Comparison of ENCODE assay signal across 9 cellular contexts in genomic region chr5:10366310-10367297, GRCh38. TPM values are rescaled to one million over a fixed set of nuclear protein-coding genes. Genes with fewer than 3 reads are reported as not detected.
DNase-seq lines count a peak whose midpoint lies in the region; ATAC-seq and TF ChIP-seq lines count a peak whose summit lies in the region.
"Had no signal": no experiment of that assay in that cellular context is flagged by ENCODE, and none has a peak within 500 bp of the region (broad histone marks: within the 10 kb centered on the region; RNA-seq: fewer than 3 reads in every experiment).

No MANE protein-coding gene starts in this region.

- no peak overlapping the region for H3K14ac ChIP-seq in mesenchymal stem cell (ENCODE audit: low read length in 2 of 2)

- H4K8ac ChIP-seq in mesenchymal stem cell (ENCODE audit: low read length): no peak overlapping the region

- TF ChIP-seq CTCF in AG09309 (IDR thresholded peaks at IDR 0.05; ENCODE audit: control insufficient read depth, insufficient read depth, low read depth, low read length, missing control alignments) (no peak), cardiac fibroblast (IDR thresholded peaks at IDR 0.05; ENCODE audit: low read depth, low read length) (no peak)

- no peak overlapping the region for H2AFZ ChIP-seq in mesenchymal stem cell (ENCODE audit: low read depth, low read length)

- H3K9ac ChIP-seq in mesenchymal stem cell (ENCODE audit: low read length): peak overlapping the region; percentile 60

- peak overlapping the region; percentile 51 for H3K4me2 ChIP-seq in mesenchymal stem cell (ENCODE audit: low read length, poor library complexity, severe bottlenecking)

- peak overlapping the region; percentile 64 for H3K27ac ChIP-seq in mesenchymal stem cell (ENCODE audit: low read length, poor library complexity, severe bottlenecking)

- H2AK5ac ChIP-seq in mesenchymal stem cell (ENCODE audit: low read length, severe bottlenecking): peak overlapping the region; percentile 85

- H3K9me3 ChIP-seq in mesenchymal stem cell (ENCODE audit: control insufficient read depth, low read length): no peaks in the 10 kb centered on the region

- H2BK120ac ChIP-seq in mesenchymal stem cell (ENCODE audit: low read depth, low read length): no peak overlapping the region

- H3K23ac ChIP-seq in mesenchymal stem cell (ENCODE audit: low read length in 2 of 2): no peak overlapping the region

- no peak overlapping the region for H3K18ac ChIP-seq in mesenchymal stem cell (ENCODE audit: low read depth in 1 of 2, low read length in 2 of 2)

- no peak for ATAC-seq in GM19035 (IDR thresholded peaks at IDR 0.05; ENCODE audit: unreplicated experiment)

- DNase-seq in AG09309 (ENCODE audit: low read depth) (peak; percentile 28), M059J (ENCODE audit: low read depth) (peak; percentile 87), cardiac fibroblast (ENCODE audit: low read depth in 2 of 2) (peak; percentile 63 to 75), mesenchymal stem cell (peak; percentile 27), NCI-H1092 treated with DMSO at 0.1 percent for 48 hours (lab: John Stamatoyannopoulos, UW) (no peak), COR-L47 (lab: John Stamatoyannopoulos, UW) (no peak), NCI-H774 (lab: John Stamatoyannopoulos, UW) (no peak)
- DNase-seq: activated CD4-positive, alpha-beta memory T cell treated with anti-CD3 and anti-CD28 coated beads, Interleukin-2, amount 10 ng/mL, durations not matched to agents 7 days and 5 days had no signal

- H2BK12ac ChIP-seq in mesenchymal stem cell (ENCODE audit: low read length in 2 of 2): no peak overlapping the region

- WGBS in mesenchymal stem cell: 89% methylated on average over 10 of the region's 11 CpGs

- H3K4me3 ChIP-seq in AG09309 (ENCODE audit: control insufficient read depth, low read depth, low read length): no peak overlapping the region
- no peak overlapping the region for H3K4me3 ChIP-seq in cardiac fibroblast (replicated peaks in 1 of 2; ENCODE audit: low read depth in 2 of 2, low read length in 2 of 2)
- H3K4me3 ChIP-seq in mesenchymal stem cell (ENCODE audit: insufficient read depth in 1 of 2, low read depth in 1 of 2, low read length in 2 of 2): peak overlapping the region in 1 of 2 experiments; percentile 46

- no peak overlapping the region for H2BK5ac ChIP-seq in mesenchymal stem cell (ENCODE audit: low read depth, low read length, poor library complexity, severe bottlenecking)

- H3K27me3 ChIP-seq in mesenchymal stem cell (ENCODE audit: control insufficient read depth in 1 of 2, insufficient read depth in 1 of 2, low read length in 2 of 2): no peaks in the 10 kb centered on the region

- H3K36me3 ChIP-seq in mesenchymal stem cell (ENCODE audit: control insufficient read depth in 1 of 2, insufficient read depth in 2 of 2, low read depth in 1 of 2, low read length in 2 of 2): no peaks in the 10 kb centered on the region

- H3K79me1 ChIP-seq in mesenchymal stem cell (replicated peaks; ENCODE audit: low read length, poor library complexity, severe bottlenecking): no peaks in the 10 kb centered on the region

- no peak overlapping the region for H4K91ac ChIP-seq in mesenchymal stem cell (ENCODE audit: low read length)

- no peaks in the 10 kb centered on the region for H3K4me1 ChIP-seq in mesenchymal stem cell (ENCODE audit: control insufficient read depth, insufficient read depth, low read depth, low read length)

- H2BK15ac ChIP-seq in mesenchymal stem cell (ENCODE audit: low read depth, poor library complexity, severe bottlenecking): no peak overlapping the region

- no peak overlapping the region for H3K4ac ChIP-seq in mesenchymal stem cell (ENCODE audit: low read depth in 1 of 2, low read length in 2 of 2)

RNA-seq across cellular contexts. Expression of gene MARCHF6, which starts 13.1 kb away (rescaled TPM):
- total RNA-seq in M059J (2014; rRNA removed; shearing (Covaris generic)): 37.9 and 59.1 TPM in 2 replicates
- 39.0 TPM for polyA plus RNA-seq in mesenchymal stem cell (2013, experiment 1 of 2)
- polyA plus RNA-seq in mesenchymal stem cell (2013, experiment 2 of 2): 39.1 TPM

RNA-seq across cellular contexts. Expression of gene CMBL, which starts 58.9 kb away (rescaled TPM):
- 6.6 and 11.4 TPM in 2 replicates for total RNA-seq in M059J (2014; rRNA removed; shearing (Covaris generic))
- polyA plus RNA-seq in mesenchymal stem cell (2013, experiment 1 of 2): 18.7 TPM
- polyA plus RNA-seq in mesenchymal stem cell (2013, experiment 2 of 2): 18.7 TPM

Comparison
In these comparisons a context has a peak if more than half of its experiments do, and no peak if none do; other contexts are left out.
1. DNase-seq: peak in AG09309 (single experiment), M059J (single experiment), cardiac fibroblast (2 of 2) and mesenchymal stem cell (single experiment); none in NCI-H1092 treated with DMSO at 0.1 percent for 48 hours (single experiment), COR-L47 (single experiment) and NCI-H774 (single experiment).